Comparison of ENCODE assay signal across 12 cellular contexts in genomic region chr9:134185536-134186011, GRCh38.
A peak's percentile ranks its signal among the peaks of the same experiment; 100 is the strongest.
DNase-seq lines count a peak whose midpoint lies in the region; ATAC-seq and TF ChIP-seq lines count a peak whose summit lies in the region.
"Had no signal": no experiment of that assay in that cellular context is flagged by ENCODE, and none has a peak within 500 bp of the region (broad histone marks: within the 10 kb centered on the region; RNA-seq: fewer than 3 reads in every experiment).

No MANE protein-coding gene starts in this region.

- DNase-seq in AG20443 (ENCODE audit: low spot score): peak; percentile 8
- peak; percentile 23 for DNase-seq in DND-41
- peak; percentile 28 for DNase-seq in activated CD4-positive, CD25-positive, alpha-beta regulatory T cell treated with anti-CD3 and anti-CD28 coated beads, Interleukin-2, amount 50 U/mL, for 72 hours
- DNase-seq in left kidney (ENCODE audit: low read depth, low spot score): peak; percentile 62
- DNase-seq: activated CD4-positive, alpha-beta T cell treated with anti-CD3 and anti-CD28 coated beads, Interleukin-2, amount 50 U/mL, for 1 hour; NCI-H1417 treated with DMSO at 0.1 percent for 48 hours; OCI-M1 had no signal

- no peaks in the 10 kb centered on the region for H3K4me1 ChIP-seq in DND-41 (ENCODE audit: insufficient read depth, low read length)

- TF ChIP-seq CTCF in DND-41 (IDR thresholded peaks at IDR 0.05; ENCODE audit: borderline replicate concordance, extremely low read depth, low read length, poor library complexity, severe bottlenecking): no peak

- H3K27me3 Mint-ChIP-seq in stimulated activated memory B cell treated with anti-CD40 and anti-IgM and Interleukin-4, amounts not matched to agents 10 μg/mL and 1 μg/mL and 100 μg/mL, for 72 hours: peaks cover 48% of the 10 kb centered on the region

- no peak overlapping the region for H3K4me3 ChIP-seq in DND-41 (ENCODE audit: low read depth in 1 of 2, low read length in 2 of 2)
- H3K4me3 ChIP-seq: lung had no signal

- H3K36me3 ChIP-seq in DND-41 (ENCODE audit: insufficient read depth, low read length): no peaks in the 10 kb centered on the region

- H3K9me3 Mint-ChIP-seq in stimulated activated memory B cell treated with anti-CD40 and anti-IgM and Interleukin-4, amounts not matched to agents 10 μg/mL and 1 μg/mL and 100 μg/mL, for 72 hours: peaks cover 4% of the 10 kb centered on the region

- no peaks in the 10 kb centered on the region for H4K20me1 ChIP-seq in DND-41 (ENCODE audit: insufficient read depth, low read length)

- no peak overlapping the region for H2AFZ ChIP-seq in DND-41 (ENCODE audit: low read depth, low read length)

- no peak overlapping the region for H3K27ac ChIP-seq in DND-41 (ENCODE audit: low read length)

- H3K9ac ChIP-seq in DND-41 (ENCODE audit: low read depth, low read length): no peak overlapping the region

- H3K27me3 ChIP-seq in DND-41 (ENCODE audit: insufficient read depth, low read length, poor library complexity): no peaks in the 10 kb centered on the region

- no peaks in the 10 kb centered on the region for H3K36me3 Mint-ChIP-seq in stimulated activated memory B cell treated with anti-CD40 and anti-IgM and Interleukin-4, amounts not matched to agents 10 μg/mL and 1 μg/mL and 100 μg/mL, for 72 hours

- H3K4me3 Mint-ChIP-seq in stimulated activated memory B cell treated with anti-CD40 and anti-IgM and Interleukin-4, amounts not matched to agents 10 μg/mL and 1 μg/mL and 100 μg/mL, for 72 hours: no peak overlapping the region

- no peaks in the 10 kb centered on the region for H3K79me2 ChIP-seq in DND-41 (ENCODE audit: insufficient read depth, low read length)

- H3K9me3 ChIP-seq in DND-41 (ENCODE audit: insufficient read depth, low read length, severe bottlenecking): no peaks in the 10 kb centered on the region

- H3K27ac Mint-ChIP-seq in stimulated activated memory B cell treated with anti-CD40 and anti-IgM and Interleukin-4, amounts not matched to agents 10 μg/mL and 1 μg/mL and 100 μg/mL, for 72 hours: no peak overlapping the region

- no peak overlapping the region for H3K4me2 ChIP-seq in DND-41 (ENCODE audit: insufficient read depth, low read length)

- ATAC-seq in DND-41 (ENCODE audit: insufficient read depth, low read depth): peak; percentile 75; the same call in 2 of the 3 replicates
- ATAC-seq in HG03045 (IDR thresholded peaks at IDR 0.05; ENCODE audit: unreplicated experiment): no peak
- ATAC-seq in GM18520 (IDR thresholded peaks at IDR 0.05; ENCODE audit: unreplicated experiment): no peak
- ATAC-seq in HG02973 (IDR thresholded peaks at IDR 0.05; ENCODE audit: unreplicated experiment): no peak
- no peak for ATAC-seq in stimulated activated memory B cell treated with anti-CD40 and anti-IgM and Interleukin-4, amounts not matched to agents 10 μg/mL and 1 μg/mL and 100 μg/mL, for 72 hours

- H3K4me1 Mint-ChIP-seq in stimulated activated memory B cell treated with anti-CD40 and anti-IgM and Interleukin-4, amounts not matched to agents 10 μg/mL and 1 μg/mL and 100 μg/mL, for 72 hours: peaks cover 21% of the 10 kb centered on the region

Comparison
In these comparisons a context has a peak if more than half of its experiments do, and no peak if none do; other contexts are left out.
1. DNase-seq: peak in every context shown above with its lines; median percentile 62 in left kidney; 28 in activated CD4-positive, CD25-positive, alpha-beta regulatory T cell treated with anti-CD3 and anti-CD28 coated beads, Interleukin-2, amount 50 U/mL, for 72 hours; 23 in DND-41; 8 in AG20443.